10 cellular contexts compared by ENCODE assay signal in the genomic region with DNA sequence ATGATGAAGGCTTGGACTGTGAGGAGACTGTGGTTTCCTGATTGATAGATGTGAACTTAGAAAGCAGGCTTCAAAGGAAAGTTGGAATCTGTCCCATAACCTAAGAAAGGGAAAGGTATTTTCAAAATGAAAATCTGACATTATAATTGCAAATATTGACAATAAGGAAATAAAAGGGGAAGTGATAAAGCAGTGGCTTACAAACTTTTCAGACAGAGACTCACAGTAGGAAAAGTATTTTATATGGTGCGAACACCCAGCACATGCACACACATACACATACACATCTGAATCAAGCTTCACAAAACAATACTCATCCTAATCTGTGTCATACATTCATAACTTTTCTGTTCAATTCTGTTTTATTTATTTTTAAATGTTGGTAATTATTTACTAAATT. TPM values are rescaled to one million over a fixed set of nuclear protein-coding genes. Genes with fewer than 3 reads are reported as not detected.
"Had no signal": no experiment of that assay in that cellular context is flagged by ENCODE, and none has a peak within 500 bp of the region (broad histone marks: within the 10 kb centered on the region; RNA-seq: fewer than 3 reads in every experiment).

No MANE protein-coding gene starts in this region.

- H3K4me2 ChIP-seq: GM23338 had no signal

- DNase-seq: H9, HCEC 1CT, IMR-90, KG1 had no signal

- H3K27ac ChIP-seq: HL-60 had no signal

- ATAC-seq: GM23338, K562 had no signal

- H3K4me3 ChIP-seq: GM23338, K562 had no signal

- FAIRE-seq: H1, H54, K562 had no signal

RNA-seq across cellular contexts. Expression of gene PON1, which starts 4.8 kb away (rescaled TPM):
- total RNA-seq: H1, HT1080, IMR-90, K562 had no signal
- polyA plus RNA-seq: H1, IMR-90, K562 had no signal
